8 cellular contexts compared by ENCODE assay signal in the genomic region with DNA sequence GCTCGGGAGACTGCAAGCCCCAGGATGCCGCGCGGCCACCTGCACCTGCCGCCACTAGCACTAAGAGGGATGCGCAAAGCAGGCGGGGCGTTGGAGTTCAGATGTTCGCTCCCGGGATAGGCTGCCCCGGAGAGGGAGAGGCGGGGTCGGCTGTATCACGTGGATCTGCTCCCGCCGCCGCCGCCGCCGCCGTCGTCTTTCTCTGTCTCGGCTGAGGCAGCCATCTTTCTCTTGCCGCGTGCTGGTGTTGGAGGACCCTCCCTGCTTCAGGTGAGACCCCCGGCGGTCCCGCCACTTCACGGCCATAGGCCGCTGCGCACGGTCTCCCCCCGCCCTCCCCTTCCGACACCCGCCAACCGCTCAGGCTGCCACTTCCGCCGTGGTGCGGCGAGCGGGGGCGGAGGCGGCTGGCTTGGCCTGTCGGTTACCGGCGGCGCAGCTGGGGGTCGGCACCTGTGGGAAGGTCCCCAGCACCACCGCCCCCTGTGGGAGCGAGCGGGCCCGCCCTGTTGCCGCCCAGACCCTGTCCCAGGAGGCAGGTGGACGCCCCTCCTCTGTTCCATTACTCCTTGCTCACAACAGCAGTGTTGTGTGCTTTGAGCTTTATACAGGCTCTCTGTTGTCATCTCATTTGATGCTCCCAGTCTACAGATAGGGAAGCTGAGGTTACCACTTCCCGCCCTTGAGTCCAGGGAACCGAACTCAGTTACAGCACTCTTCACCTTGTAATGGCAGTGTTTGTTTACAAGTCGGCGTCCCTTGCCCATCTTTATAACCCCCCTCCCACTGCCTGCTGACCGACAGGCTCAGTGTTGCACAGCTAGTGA. TPM values are rescaled to one million over a fixed set of nuclear protein-coding genes. Genes with fewer than 3 reads are reported as not detected.
DNase-seq lines count a peak whose midpoint lies in the region; ATAC-seq, FAIRE-seq and TF ChIP-seq lines count a peak whose summit lies in the region.

A gene (plus strand): TSS at position 186 of the 827 bp plus-strand sequence. CDS start 3,553 bp downstream, outside the sequence.

- TF ChIP-seq RAD21 in IMR-90 (IDR thresholded peaks at IDR 0.05; ENCODE audit: low read length) = no peak

- H3K4me2 ChIP-seq in IMR-90 (ENCODE audit: low read depth, low read length) (peak within 1 kb of the TSS; percentile 89), OCI-LY7 (ENCODE audit: low read length) (peak within 1 kb of the TSS; percentile 97)

- peak within 1 kb of the TSS; percentile 88 to 97 for H4K8ac ChIP-seq in IMR-90 (ENCODE audit: low read depth in 2 of 2, low read length in 2 of 2)

- peak within 1 kb of the TSS; percentile 88 for H3K9ac ChIP-seq in IMR-90 (ENCODE audit: low read depth, low read length)

- peak within 1 kb of the TSS; percentile 87 for H2BK120ac ChIP-seq in IMR-90 (ENCODE audit: low read depth, low read length)

- peak within 1 kb of the TSS; percentile 96 for H3K27ac Mint-ChIP-seq in mesothelial cell of epicardium

- intact Hi-C loops in IMR-90 (cut with micrococcal nuclease) (loop anchor here (2.0 kb wide), 2 partner anchors 54 to 160 kb away; no protein-coding TSS in a partner anchor), OCI-LY7 (cut with micrococcal nuclease; ENCODE audit: unreplicated experiment) (loop anchor here (1.0 to 10.0 kb wide), 5 partner anchors 23 to 1778 kb away; a partner anchor contains a TSS)

- H2AK9ac ChIP-seq in IMR-90 (replicated peaks; ENCODE audit: low read depth, low read length, poor library complexity) = peak within 1 kb of the TSS; percentile 99

- peak within 1 kb of the TSS; percentile 85 for H4K5ac ChIP-seq in IMR-90 (ENCODE audit: low read depth, low read length)

- peaks cover 70% of the 10 kb centered on the region for H3K79me2 ChIP-seq in OCI-LY7 (ENCODE audit: insufficient read depth, low read depth, low read length)

- H3K4me1 Mint-ChIP-seq in mesothelial cell of epicardium = peaks cover 47% of the 10 kb centered on the region

- peak within 1 kb of the TSS; percentile 96 for H3K14ac ChIP-seq in IMR-90 (replicated peaks; ENCODE audit: low read depth, low read length)

- no peaks in the 10 kb centered on the region for H3K9me3 Mint-ChIP-seq in mesothelial cell of epicardium

- H3K56ac ChIP-seq in IMR-90 (ENCODE audit: extremely low read depth, insufficient read depth, low read length) = peak within 1 kb of the TSS; percentile 98

- POLR2A ChIA-PET in IMR-90 (lab: Charles Lee; ENCODE audit: unreplicated experiment) (interaction anchor here (0.6 kb wide), 1 partner anchor 76 kb away, joined by 3 read pairs; no protein-coding TSS in a partner anchor), OCI-LY7 (lab: Charles Lee) (interaction anchor here (0.6 to 2.0 kb wide), 7 partner anchors 11 to 177 kb away, joined by 3 to 14 read pairs (median 4); a partner anchor contains a TSS)

- FAIRE-seq in endometrium (lab: Jason Lieb, UNC) = peak; percentile 76

- TF ChIP-seq POLR2A in IMR-90 (IDR thresholded peaks at IDR 0.05; ENCODE audit: low read depth, low read length) = peak; percentile 37; the same call in 1 of the 2 replicates

- H3K4me1 ChIP-seq in IMR-90 (ENCODE audit: control insufficient read depth, insufficient read depth, low read length) (peaks cover 4% of the 10 kb centered on the region; the same call in 1 of the 2 replicates), OCI-LY7 (ENCODE audit: insufficient read depth, low read length, poor library complexity, severe bottlenecking) (peaks cover 38% of the 10 kb centered on the region)

- 0% methylated on average over 39 of the region's 59 CpGs; no CpG with 5 or more reads in 1 of the 2 experiments for WGBS in IMR-90 (ENCODE audit: extremely low coverage in 2 of 2, insufficient read length in 1 of 2), 2 experiments

- H4K20me1 ChIP-seq in IMR-90 (ENCODE audit: insufficient read depth, low read length) = peaks cover 20% of the 10 kb centered on the region; the same call in 1 of the 2 replicates
- H4K20me1 ChIP-seq in OCI-LY7 (ENCODE audit: insufficient read depth, low read length) = peaks cover 31% of the 10 kb centered on the region; the same call in 1 of the 2 replicates

- no peaks in the 10 kb centered on the region for H3K27me3 Mint-ChIP-seq in mesothelial cell of epicardium (ENCODE audit: low read depth)

- peak within 1 kb of the TSS; percentile 93 for H2AFZ ChIP-seq in IMR-90 (replicated peaks; ENCODE audit: low read length, poor library complexity)
- H2AFZ ChIP-seq in OCI-LY7 (ENCODE audit: low read length) = peak within 1 kb of the TSS; percentile 90

- H3K36me3 ChIP-seq in IMR-90 (ENCODE audit: control insufficient read depth, insufficient read depth, low read length) (peaks cover 13% of the 10 kb centered on the region), OCI-LY7 (ENCODE audit: insufficient read depth, low read length) (peaks cover 49% of the 10 kb centered on the region)

- peak; percentile 77 for ATAC-seq in GM21526 (IDR thresholded peaks at IDR 0.05; ENCODE audit: low FRiP score, unreplicated experiment)
- ATAC-seq in IMR-90 (ENCODE audit: low read depth) = peak; percentile 90

- dilution Hi-C loops in IMR-90 (cut with HindIII; ENCODE audit: low sequenced_read_pairs, unreplicated experiment) = no loop called here

- no peaks in the 10 kb centered on the region for H3K9me2 ChIP-seq in OCI-LY7 (ENCODE audit: insufficient read depth, low read length)

- H3K4ac ChIP-seq in IMR-90 (ENCODE audit: low read depth, low read length) = peak within 1 kb of the TSS; percentile 97

- CTCF ChIA-PET in IMR-90 (lab: Yijun Ruan, JAX) = no interaction called here
- CTCF ChIA-PET in OCI-LY7 (lab: Charles Lee; ENCODE audit: unreplicated experiment) = interaction anchor here (1.1 kb wide), 1 partner anchor 177 kb away, joined by 3 read pairs; no protein-coding TSS in a partner anchor

- in situ Hi-C loops in IMR-90 (cut with MboI; ENCODE audit: low sequenced_read_pairs) = no loop called here

- H3K9me3 ChIP-seq in IMR-90 (ENCODE audit: control insufficient read depth, insufficient read depth, low read length) (no peaks in the 10 kb centered on the region), OCI-LY7 (ENCODE audit: low read length) (no peaks in the 10 kb centered on the region)

- H2BK5ac ChIP-seq in IMR-90 (ENCODE audit: low read depth, low read length, poor library complexity, severe bottlenecking) = peak within 1 kb of the TSS; percentile 92

- H3K9me1 ChIP-seq in IMR-90 (ENCODE audit: insufficient read depth, low read length) = no peaks in the 10 kb centered on the region

- H3K27me3 ChIP-seq in IMR-90 (ENCODE audit: control insufficient read depth, insufficient read depth, low read length) = no peaks in the 10 kb centered on the region

- DNase-seq in D341Med (ENCODE audit: low spot score) (peak; percentile 91), IMR-90 (peak; percentile 89), OCI-LY7 (ENCODE audit: low spot score) (peak; percentile 95), mesothelial cell of epicardium (ENCODE audit: low spot score in 2 of 2, unreplicated experiment in 2 of 2) (peak; percentile 87 to 91)
- DNase-seq in activated CD8-positive, alpha-beta memory T cell treated with anti-CD3 and anti-CD28 coated beads, Interleukin-2, amount 50 U/mL, for 48 hours = peak; percentile 94
- peak; percentile 92 to 93 for DNase-seq in stimulated activated CD8-positive, alpha-beta memory T cell treated with anti-CD3 and anti-CD28 coated beads, Interleukin-15, amount 100 ng/mL, for 48 hours (ENCODE audit: low read depth in 2 of 2)

- H3K27ac ChIP-seq in IMR-90 (ENCODE audit: insufficient read depth, low read length) (peak within 1 kb of the TSS; percentile 94), OCI-LY7 (ENCODE audit: low read depth, low read length, poor library complexity, severe bottlenecking) (peak within 1 kb of the TSS; percentile 80)

- peak within 1 kb of the TSS; percentile 93 for H3K4me3 Mint-ChIP-seq in mesothelial cell of epicardium

- peak within 1 kb of the TSS; percentile 97 for H3K23ac ChIP-seq in IMR-90 (ENCODE audit: low read depth, low read length)

- peak within 1 kb of the TSS; percentile 75 for H2BK20ac ChIP-seq in IMR-90 (ENCODE audit: low read depth, low read length)

- H3K79me1 ChIP-seq in IMR-90 (ENCODE audit: low read depth in 1 of 2, low read length in 2 of 2) = peaks cover 30 to 68% of the 10 kb centered on the region in 2 experiments

- BruUV-seq in IMR-90 (replicated peaks; lab: Mats Ljungman, UMichigan) = no TSS peak
- BruUV-seq in OCI-LY7 (replicated peaks; lab: Mats Ljungman, UMichigan) = no TSS peak

- H3K18ac ChIP-seq in IMR-90 (ENCODE audit: low read depth, low read length) = peak within 1 kb of the TSS; percentile 70

- peak within 1 kb of the TSS; percentile 78 for H2BK15ac ChIP-seq in IMR-90 (ENCODE audit: low read depth, low read length)

- H2AK5ac ChIP-seq in IMR-90 (ENCODE audit: low read depth, low read length) = peak within 1 kb of the TSS; percentile 97

- peaks cover 11% of the 10 kb centered on the region for H3K36me3 Mint-ChIP-seq in mesothelial cell of epicardium

- peak within 1 kb of the TSS; percentile 96 for H4K91ac ChIP-seq in IMR-90 (ENCODE audit: insufficient read depth, low read depth, low read length)

- TF ChIP-seq CTCF in IMR-90 (conservative IDR thresholded peaks at IDR 0.05; ENCODE audit: low read depth, low read length) (no peak), OCI-LY7 (conservative IDR thresholded peaks at IDR 0.05; ENCODE audit: low read length) (peak; percentile 26; the same call in 1 of the 2 replicates), mesothelial cell of epicardium (IDR thresholded peaks at IDR 0.05; ENCODE audit: unreplicated experiment) (no peak)

- H3K4me3 ChIP-seq in IMR-90 (ENCODE audit: insufficient read depth, low read depth, low read length) (peak within 1 kb of the TSS; percentile 84), OCI-LY7 (ENCODE audit: low read depth, low read length, poor library complexity, severe bottlenecking) (peak within 1 kb of the TSS; percentile 96)

TF ChIP-seq in IMR-90, 13 proteins besides CTCF, POLR2A, EP300 and RAD21 (continues in another document):
- TF ChIP-seq SMC3 (IDR thresholded peaks at IDR 0.05; ENCODE audit: low read depth, low read length) = no peak
- TF ChIP-seq RFX5 (IDR thresholded peaks at IDR 0.05; ENCODE audit: low read depth, low read length) = no peak
- TF ChIP-seq, protein P1, sequence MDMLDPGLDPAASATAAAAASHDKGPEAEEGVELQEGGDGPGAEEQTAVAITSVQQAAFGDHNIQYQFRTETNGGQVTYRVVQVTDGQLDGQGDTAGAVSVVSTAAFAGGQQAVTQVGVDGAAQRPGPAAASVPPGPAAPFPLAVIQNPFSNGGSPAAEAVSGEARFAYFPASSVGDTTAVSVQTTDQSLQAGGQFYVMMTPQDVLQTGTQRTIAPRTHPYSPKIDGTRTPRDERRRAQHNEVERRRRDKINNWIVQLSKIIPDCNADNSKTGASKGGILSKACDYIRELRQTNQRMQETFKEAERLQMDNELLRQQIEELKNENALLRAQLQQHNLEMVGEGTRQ (IDR thresholded peaks at IDR 0.05; ENCODE audit: low read depth, low read length) = peak; percentile 74
- TF ChIP-seq CHD1 (IDR thresholded peaks at IDR 0.05; ENCODE audit: low read depth, low read length) = 0 out of 2 replicates have a peak, but pooled peaks have one; percentile 34

RNA-seq across cellular contexts. Expression of the gene that starts here (rescaled TPM):
- 41.2 and 46.4 TPM in 2 replicates for total RNA-seq in IMR-90 (2012; rRNA removed)
- polyA plus RNA-seq in IMR-90 (2012; rRNA removed) = 29.3 and 34.5 TPM in 2 replicates
- polyA plus RNA-seq in IMR-90 (2012; cell fraction: cytosol; rRNA removed) = 4.9 and 8.1 TPM in 2 replicates
- polyA plus RNA-seq in IMR-90 (2012; cell fraction: nucleus; rRNA removed; ENCODE audit: low replicate concordance) = 1.7 and 22.0 TPM in 2 replicates
- 25.5 and 27.4 TPM in 2 replicates for total RNA-seq in OCI-LY7 (2014; rRNA removed; shearing (Covaris generic))
- 47.6 and 49.0 TPM in 2 replicates for total RNA-seq in OCI-LY7 (2022)
- total RNA-seq in mesothelial cell of epicardium = 74.0 to 78.1 TPM (median 76.3 TPM) in 3 replicates

Comparison
In these comparisons a context has a peak if more than half of its experiments do, and no peak if none do; other contexts are left out.
1. Peak in every context shown above with its lines: DNase-seq, ATAC-seq, H3K4me3 ChIP-seq and H3K27ac ChIP-seq.